Comparison of ENCODE assay signal across 1 cellular context in genomic region chr1:43465694-43466152, GRCh38.
TF ChIP-seq lines count a peak whose summit lies in the region.

No MANE protein-coding gene starts in this region.

TF ChIP-seq in HepG2, 621 proteins besides CTCF, POLR2A, EP300 and RAD21 (continued from another document):
- no peak for TF ChIP-seq HHEX (CRISPR knock-in tag; IDR thresholded peaks at IDR 0.05)
- peak; percentile 44; the same call in 1 of the 2 replicates for TF ChIP-seq NR2C2 (CRISPR knock-in tag; IDR thresholded peaks at IDR 0.05; ENCODE audit: borderline replicate concordance)
- TF ChIP-seq ZFX (CRISPR knock-in tag; IDR thresholded peaks at IDR 0.05; ENCODE audit: low read depth) = peak; percentile 56
- peak; percentile 36; the same call in 1 of the 2 replicates for TF ChIP-seq HMG20A (CRISPR knock-in tag; IDR thresholded peaks at IDR 0.05; ENCODE audit: borderline replicate concordance)
- peak; percentile 70 for TF ChIP-seq GATAD2A (CRISPR knock-in tag; IDR thresholded peaks at IDR 0.05)
- TF ChIP-seq ZNF44 (CRISPR knock-in tag; IDR thresholded peaks at IDR 0.05) = no peak
- TF ChIP-seq BCL6 (CRISPR knock-in tag; IDR thresholded peaks at IDR 0.05) = 0 out of 2 replicates have a peak, but pooled peaks have one; percentile 36
- TF ChIP-seq MTA1 (CRISPR knock-in tag; IDR thresholded peaks at IDR 0.05; ENCODE audit: borderline replicate concordance) = peak; percentile 69
- TF ChIP-seq SALL2 (CRISPR knock-in tag; IDR thresholded peaks at IDR 0.05) = no peak
- peak; percentile 77 for TF ChIP-seq HNF4G (IDR thresholded peaks at IDR 0.05; ENCODE audit: borderline replicate concordance, low read depth, low read length)
- no peak for TF ChIP-seq HNF4G (CRISPR knock-in tag; IDR thresholded peaks at IDR 0.05; ENCODE audit: borderline replicate concordance, low read depth)
- TF ChIP-seq ETV5 (CRISPR knock-in tag; IDR thresholded peaks at IDR 0.05; ENCODE audit: borderline replicate concordance) = peak; percentile 25; the same call in 1 of the 2 replicates
- no peak for TF ChIP-seq RCOR2 (CRISPR knock-in tag; IDR thresholded peaks at IDR 0.05)
- no peak for TF ChIP-seq DDIT3 (CRISPR knock-in tag; IDR thresholded peaks at IDR 0.05)
- TF ChIP-seq EZH2 (conservative IDR thresholded peaks at IDR 0.05; ENCODE audit: low read depth, low read length) = no peak
- TF ChIP-seq ZNF367 (CRISPR knock-in tag; IDR thresholded peaks at IDR 0.05; ENCODE audit: borderline replicate concordance) = no peak
